Comparison of ENCODE assay signal across 9 cellular contexts in the genomic region with DNA sequence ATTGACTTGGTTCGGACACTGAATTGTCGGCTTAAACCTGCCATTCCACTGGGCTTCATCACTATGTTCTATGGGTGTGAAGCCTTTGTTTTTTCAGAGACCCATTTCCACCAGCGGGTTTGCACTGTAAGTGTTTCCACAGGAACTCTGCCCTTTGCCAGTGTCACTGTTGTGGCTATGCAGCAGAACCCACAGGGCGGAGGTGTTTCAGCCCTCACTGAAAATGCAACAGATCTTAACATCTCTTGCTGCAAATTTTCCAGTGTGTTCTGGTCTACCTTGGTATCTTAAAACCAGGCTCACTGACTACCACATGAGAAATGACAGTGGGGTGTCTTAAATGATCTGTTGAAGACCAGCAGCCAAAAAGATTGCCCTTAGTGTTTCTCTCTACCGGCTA. TPM values are rescaled to one million over a fixed set of nuclear protein-coding genes. Genes with fewer than 3 reads are reported as not detected.
DNase-seq lines count a peak whose midpoint lies in the region; TF ChIP-seq lines count a peak whose summit lies in the region.
"Had no signal": no experiment of that assay in that cellular context is flagged by ENCODE, and none has a peak within 500 bp of the region (broad histone marks: within the 10 kb centered on the region; RNA-seq: fewer than 3 reads in every experiment).

No MANE protein-coding gene starts in this region.

- H3K27me3 ChIP-seq in breast epithelium = no peaks in the 10 kb centered on the region
- H3K27me3 ChIP-seq in skeletal muscle tissue (ENCODE audit: control insufficient read depth in 3 of 3, insufficient read depth in 3 of 3, low read length in 3 of 3) = no peaks in the 10 kb centered on the region
- H3K27me3 ChIP-seq in uterus = no peaks in the 10 kb centered on the region

- no TSS peak for BruUV-seq in MCF 10A (replicated peaks; lab: Mats Ljungman, UMichigan)

- DNase-seq in breast epithelium (ENCODE audit: low spot score in 2 of 2) = peak in 1 of 2 donors; percentile 32
- no peak for DNase-seq in MCF 10A (ENCODE audit: unreplicated experiment)
- peak; percentile 26 to 65 (median 42) for DNase-seq in activated naive CD4-positive, alpha-beta T cell (lab: John Stamatoyannopoulos, UW)
- peak in 1 of 2 donors; percentile 31 for DNase-seq in uterus
- no peak for DNase-seq in HPDE6-E6E7 (ENCODE audit: extremely low spot score)
- no peak for DNase-seq in NCI-H128 (lab: John Stamatoyannopoulos, UW; ENCODE audit: unreplicated experiment)
- DNase-seq in type B pancreatic cell (ENCODE audit: extremely low spot score, unreplicated experiment) = no peak

- H3K4me1 ChIP-seq in breast epithelium = no peaks in the 10 kb centered on the region
- peaks cover 12 to 25% (median 12%) of the 10 kb centered on the region in 3 donors for H3K4me1 ChIP-seq in skeletal muscle tissue (ENCODE audit: control insufficient read depth in 3 of 3, insufficient read depth in 3 of 3, low read length in 3 of 3)
- H3K4me1 ChIP-seq in uterus = no peaks in the 10 kb centered on the region

- H3K9ac ChIP-seq in skeletal muscle tissue (ENCODE audit: low read depth in 1 of 3, low read length in 3 of 3) = no peak overlapping the region

- H3K27ac Mint-ChIP-seq in MCF 10A (ENCODE audit: low read depth, unreplicated experiment) (no peak overlapping the region), type B pancreatic cell (no peak overlapping the region)

- CTCF ChIA-PET in MCF 10A (lab: Yijun Ruan, JAX) = interaction anchor here (0.7 kb wide), 1 partner anchor 12 kb away, joined by 3 read pairs; no protein-coding TSS in a partner anchor

- TF ChIP-seq CTCF in breast epithelium (IDR thresholded peaks at IDR 0.05) (no peak), MCF 10A (IDR thresholded peaks at IDR 0.05; ENCODE audit: unreplicated experiment) (no peak), uterus (IDR thresholded peaks at IDR 0.05) (no peak), type B pancreatic cell (conservative IDR thresholded peaks at IDR 0.05) (no peak)

- POLR2A ChIA-PET in MCF 10A (lab: Yijun Ruan, JAX) = interaction anchor here (1.1 kb wide), 1 partner anchor 48 kb away, joined by 3 read pairs; no protein-coding TSS in a partner anchor

- H3K9me3 ChIP-seq in breast epithelium = no peaks in the 10 kb centered on the region
- no peaks in the 10 kb centered on the region for H3K9me3 ChIP-seq in skeletal muscle tissue (ENCODE audit: control insufficient read depth in 3 of 3, low read length in 3 of 3)
- no peaks in the 10 kb centered on the region for H3K9me3 ChIP-seq in uterus
- H3K9me3 ChIP-seq: A549 had no signal

- TF ChIP-seq POLR2A in breast epithelium (IDR thresholded peaks at IDR 0.05) (no peak), uterus (IDR thresholded peaks at IDR 0.05) (no peak)

- H3K27ac ChIP-seq in breast epithelium (peak overlapping the region; percentile 29 to 80), skeletal muscle tissue (ENCODE audit: low read depth, low read length) (peak overlapping the region; percentile 18), uterus (peak overlapping the region; percentile 24 to 64)
- H3K27ac ChIP-seq: A549 had no signal

- H3K36me3 ChIP-seq in breast epithelium = no peaks in the 10 kb centered on the region
- H3K36me3 ChIP-seq in skeletal muscle tissue (ENCODE audit: control insufficient read depth in 3 of 3, insufficient read depth in 3 of 3, low read length in 3 of 3) = no peaks in the 10 kb centered on the region
- no peaks in the 10 kb centered on the region for H3K36me3 ChIP-seq in uterus

- H3K27me3 Mint-ChIP-seq in MCF 10A (ENCODE audit: insufficient read depth, unreplicated experiment) (no peaks in the 10 kb centered on the region), type B pancreatic cell (no peaks in the 10 kb centered on the region)

- H3K4me3 Mint-ChIP-seq in MCF 10A (ENCODE audit: unreplicated experiment) (no peak overlapping the region), type B pancreatic cell (no peak overlapping the region)

- no peak overlapping the region for H3K4me3 ChIP-seq in breast epithelium
- H3K4me3 ChIP-seq in skeletal muscle tissue (ENCODE audit: low read length in 3 of 3) = no peak overlapping the region
- no peak overlapping the region for H3K4me3 ChIP-seq in uterus
- H3K4me3 ChIP-seq: A549 had no signal

- H3K9me3 Mint-ChIP-seq in MCF 10A (ENCODE audit: unreplicated experiment) (no peaks in the 10 kb centered on the region), type B pancreatic cell (no peaks in the 10 kb centered on the region)

- H3K36me3 Mint-ChIP-seq in MCF 10A (ENCODE audit: insufficient read depth, unreplicated experiment) = no peaks in the 10 kb centered on the region
- peaks cover 4% of the 10 kb centered on the region for H3K36me3 Mint-ChIP-seq in type B pancreatic cell

- H3K4me1 Mint-ChIP-seq in MCF 10A (ENCODE audit: insufficient read depth, unreplicated experiment) = peaks cover 44% of the 10 kb centered on the region
- H3K4me1 Mint-ChIP-seq in type B pancreatic cell (ENCODE audit: unreplicated experiment) = peaks cover 27% of the 10 kb centered on the region

- intact Hi-C loops in breast epithelium (cut with DNase I; ENCODE audit: low total_unique reads) = no loop called here
- intact Hi-C loops in MCF 10A (cut with micrococcal nuclease) = no loop called here
- intact Hi-C loops in uterus (cut with DNase I; ENCODE audit: low total_unique reads) = no loop called here

RNA-seq across cellular contexts. Expression of a gene that starts 21.1 kb away (rescaled TPM):
- total RNA-seq in breast epithelium = 10 to 100 TPM; 27.0 to 41.3 (median 34.0) TPM
- total RNA-seq in MCF 10A (2022) = 10.4 and 12.4 TPM in 2 replicates
- 32.4 TPM for total RNA-seq in skeletal muscle tissue
- total RNA-seq in uterus = 100 to 1,000 TPM in 1 of 4 donors, 10 to 100 TPM in 3; 17.9 to 105 (median 63.5) TPM
- total RNA-seq in type B pancreatic cell (ENCODE audit: low replicate concordance) = 19.1 and 59.0 TPM in 2 replicates

Comparison
In these comparisons a context has a peak if more than half of its experiments do, and no peak if none do; other contexts are left out.
1. DNase-seq: peak in activated naive CD4-positive, alpha-beta T cell (4 of 4); none in MCF 10A (single experiment), HPDE6-E6E7 (single experiment), NCI-H128 (single experiment) and type B pancreatic cell (single experiment).
2. Peak in every context shown above with its lines, with median percentiles within 50 percentile points of each other: H3K27ac ChIP-seq.